Comparison of ENCODE assay signal across 16 cellular contexts in the genomic region with DNA sequence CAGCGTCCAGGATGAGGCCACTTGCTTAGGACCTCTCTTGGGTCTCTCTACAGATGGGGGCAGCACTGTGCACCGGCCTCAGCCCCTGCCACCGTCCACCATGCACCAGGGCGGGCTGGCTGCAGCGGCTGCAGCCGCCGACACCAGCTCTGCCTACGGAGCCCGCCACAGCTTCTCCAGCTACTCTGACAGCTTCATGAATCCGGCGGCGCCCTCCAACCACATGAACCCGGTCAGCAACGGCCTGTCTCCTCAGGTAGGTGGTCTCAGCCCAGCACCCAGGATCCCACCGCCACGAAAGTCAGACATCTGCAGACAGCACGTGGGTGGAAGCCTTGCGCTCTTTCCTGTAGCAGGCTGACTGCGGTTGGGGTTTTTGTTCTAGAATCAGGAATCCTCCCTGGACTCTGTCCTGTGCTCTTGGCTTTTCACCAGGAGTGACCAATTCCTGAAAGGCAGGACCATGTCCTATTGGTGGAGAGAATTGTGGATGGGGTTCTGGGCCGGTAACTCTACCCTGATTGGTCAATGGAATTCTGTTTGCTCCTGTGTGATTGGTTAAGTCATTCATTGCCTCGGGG.
DNase-seq lines count a peak whose midpoint lies in the region; ATAC-seq, FAIRE-seq and TF ChIP-seq lines count a peak whose summit lies in the region.
"Had no signal": no experiment of that assay in that cellular context is flagged by ENCODE, and none has a peak within 500 bp of the region (broad histone marks: within the 10 kb centered on the region; RNA-seq: fewer than 3 reads in every experiment).

No MANE protein-coding gene starts in this region.

- no TSS peak for BruUV-seq in endothelial cell of umbilical vein (replicated peaks; lab: Mats Ljungman, UMichigan)

- POLR2A ChIA-PET in endothelial cell of umbilical vein (lab: Charles Lee), result no interaction called here
- POLR2A ChIA-PET in naive thymus-derived CD4-positive, alpha-beta T cell (lab: Charles Lee), result no interaction called here

- H2AFZ ChIP-seq in endothelial cell of umbilical vein (ENCODE audit: low read depth, low read length), result no peak overlapping the region

- H3K4me3 Mint-ChIP-seq in mesothelial cell of epicardium, result peak overlapping the region; percentile 36
- peak overlapping the region in 1 of 10 donors; percentile 24 for H3K4me3 Mint-ChIP-seq in naive thymus-derived CD4-positive, alpha-beta T cell
- no peak overlapping the region for H3K4me3 Mint-ChIP-seq in activated T-helper 1 cell treated with anti-CD3 and anti-CD28 coated beads, Interleukin-12 subunit alpha, Interleukin-12 subunit beta, Interleukin-2, Interleukin-4 antibody, amounts not matched to agents 30 ng/mL and 10 ng/mL and 1 ng/mL, durations not matched to agents 14 hours and 24 hours and 36 hours
- H3K4me3 Mint-ChIP-seq: activated naive CD8-positive, alpha-beta T cell treated with anti-CD3 and anti-CD28 coated beads, Interleukin-2, amount 10 ng/mL, durations not matched to agents 7 days and 5 days had no signal

- H3K4me1 Mint-ChIP-seq in mesothelial cell of epicardium, result peaks cover 15% of the 10 kb centered on the region
- peaks cover 0 to 3% (median 0%) of the 10 kb centered on the region in 7 donors for H3K4me1 Mint-ChIP-seq in naive thymus-derived CD4-positive, alpha-beta T cell
- no peaks in the 10 kb centered on the region for H3K4me1 Mint-ChIP-seq in activated T-helper 1 cell treated with anti-CD3 and anti-CD28 coated beads, Interleukin-12 subunit alpha, Interleukin-12 subunit beta, Interleukin-2, Interleukin-4 antibody, amounts not matched to agents 30 ng/mL and 10 ng/mL and 1 ng/mL, durations not matched to agents 14 hours and 24 hours and 36 hours (ENCODE audit: low read depth)

- CTCF ChIA-PET in endothelial cell of umbilical vein (lab: Charles Lee), result no interaction called here
- CTCF ChIA-PET in naive thymus-derived CD4-positive, alpha-beta T cell (lab: Charles Lee), result no interaction called here

- no peaks in the 10 kb centered on the region for H3K9me1 ChIP-seq in endothelial cell of umbilical vein (replicated peaks; ENCODE audit: control insufficient read depth, extremely low read depth, insufficient read depth, low read length)

- H3K4me3 ChIP-seq in MG63 (no peak overlapping the region), endothelial cell of umbilical vein (replicated peaks in 1 of 3; ENCODE audit: insufficient read depth in 1 of 3, low read depth in 1 of 3, low read length in 3 of 3) (no peak overlapping the region), gastroesophageal sphincter (no peak overlapping the region)
- H3K4me3 ChIP-seq in naive thymus-derived CD4-positive, alpha-beta T cell (ENCODE audit: low read length), result no peak overlapping the region
- H3K4me3 ChIP-seq: esophagus squamous epithelium, HAP-1, SJSA1 had no signal

- 27% methylated on average over 9 of the region's 21 CpGs; no CpG with 5 or more reads in 1 of the 2 donors for WGBS in gastroesophageal sphincter (ENCODE audit: low coverage in 1 of 2), 2 donors

- H3K27ac Mint-ChIP-seq in mesothelial cell of epicardium, result no peak overlapping the region
- H3K27ac Mint-ChIP-seq in naive thymus-derived CD4-positive, alpha-beta T cell, result no peak overlapping the region
- no peak overlapping the region for H3K27ac Mint-ChIP-seq in activated T-helper 1 cell treated with anti-CD3 and anti-CD28 coated beads, Interleukin-12 subunit alpha, Interleukin-12 subunit beta, Interleukin-2, Interleukin-4 antibody, amounts not matched to agents 30 ng/mL and 10 ng/mL and 1 ng/mL, durations not matched to agents 14 hours and 24 hours and 36 hours
- H3K27ac Mint-ChIP-seq: activated naive CD8-positive, alpha-beta T cell treated with anti-CD3 and anti-CD28 coated beads, Interleukin-2, amount 10 ng/mL, durations not matched to agents 7 days and 5 days had no signal

- H3K36me3 Mint-ChIP-seq in mesothelial cell of epicardium, result no peaks in the 10 kb centered on the region
- H3K36me3 Mint-ChIP-seq in naive thymus-derived CD4-positive, alpha-beta T cell, result no peaks in the 10 kb centered on the region
- H3K36me3 Mint-ChIP-seq in activated T-helper 1 cell treated with anti-CD3 and anti-CD28 coated beads, Interleukin-12 subunit alpha, Interleukin-12 subunit beta, Interleukin-2, Interleukin-4 antibody, amounts not matched to agents 30 ng/mL and 10 ng/mL and 1 ng/mL, durations not matched to agents 14 hours and 24 hours and 36 hours (ENCODE audit: low read depth), result no peaks in the 10 kb centered on the region
- H3K36me3 Mint-ChIP-seq: activated naive CD8-positive, alpha-beta T cell treated with anti-CD3 and anti-CD28 coated beads, Interleukin-2, amount 10 ng/mL, durations not matched to agents 7 days and 5 days had no signal

- ATAC-seq in gastroesophageal sphincter, result no peak
- ATAC-seq in naive thymus-derived CD4-positive, alpha-beta T cell, result no peak

- FAIRE-seq in endothelial cell of umbilical vein (lab: Jason Lieb, UNC), result no peak
- FAIRE-seq: kidney had no signal

- H3K9me3 ChIP-seq in MG63 (no peaks in the 10 kb centered on the region), endothelial cell of umbilical vein (replicated peaks; ENCODE audit: control insufficient read depth, insufficient read depth, low read length) (no peaks in the 10 kb centered on the region), gastroesophageal sphincter (no peaks in the 10 kb centered on the region)
- no peaks in the 10 kb centered on the region for H3K9me3 ChIP-seq in naive thymus-derived CD4-positive, alpha-beta T cell (ENCODE audit: control insufficient read depth in 2 of 3, low read length in 3 of 3)
- H3K9me3 ChIP-seq: esophagus squamous epithelium, HAP-1, SJSA1 had no signal

- dilution Hi-C loops in endothelial cell of umbilical vein (cut with MboI; ENCODE audit: extremely low pct_ligation_motif_present, low sequenced_read_pairs), result no loop called here

- H3K36me3 ChIP-seq in MG63 (no peaks in the 10 kb centered on the region), endothelial cell of umbilical vein (ENCODE audit: control insufficient read depth in 2 of 2, extremely low read depth in 1 of 2, insufficient read depth in 2 of 2, low read length in 2 of 2) (no peaks in the 10 kb centered on the region), gastroesophageal sphincter (no peaks in the 10 kb centered on the region)
- H3K36me3 ChIP-seq in naive thymus-derived CD4-positive, alpha-beta T cell (ENCODE audit: control insufficient read depth in 2 of 3, insufficient read depth in 3 of 3, low read length in 3 of 3), result no peaks in the 10 kb centered on the region
- H3K36me3 ChIP-seq: esophagus squamous epithelium, HAP-1, SJSA1 had no signal

- DNase-seq in Daoy (ENCODE audit: low read depth) (peak; percentile 74), MG63 (peak; percentile 33), endothelial cell of umbilical vein (ENCODE audit: low read depth, low spot score) (no peak), mesothelial cell of epicardium (ENCODE audit: low spot score in 2 of 2, unreplicated experiment in 2 of 2) (no peak), epidermal melanocyte (ENCODE audit: insufficient read length, low spot score) (no peak)
- no peak for DNase-seq in naive thymus-derived CD4-positive, alpha-beta T cell
- DNase-seq in activated T-helper 1 cell treated with anti-CD3 and anti-CD28 coated beads, Interleukin-12 subunit alpha, Interleukin-12 subunit beta, Interleukin-2, Interleukin-4 antibody, amounts not matched to agents 30 ng/mL and 10 ng/mL and 1 ng/mL, durations not matched to agents 14 hours and 24 hours and 36 hours (ENCODE audit: low spot score), result no peak
- DNase-seq: activated CD8-positive, alpha-beta memory T cell treated with anti-CD3 and anti-CD28 coated beads, Interleukin-2, amount 50 U/mL, for 4 hours; activated naive CD8-positive, alpha-beta T cell treated with anti-CD3 and anti-CD28 coated beads, Interleukin-2, amount 10 ng/mL, durations not matched to agents 7 days and 5 days; C1 segment of cervical spinal cord; esophagus squamous epithelium; kidney; NCI-H1417 treated with DMSO at 0.1 percent for 48 hours had no signal

- H3K4me2 ChIP-seq in endothelial cell of umbilical vein (ENCODE audit: insufficient read depth, low read length), result no peak overlapping the region

- H3K27me3 Mint-ChIP-seq in mesothelial cell of epicardium (ENCODE audit: low read depth), result peaks cover 52% of the 10 kb centered on the region
- H3K27me3 Mint-ChIP-seq in naive thymus-derived CD4-positive, alpha-beta T cell, result peaks cover 19 to 42% (median 33%) of the 10 kb centered on the region in 5 donors
- peaks cover 7% of the 10 kb centered on the region for H3K27me3 Mint-ChIP-seq in activated T-helper 1 cell treated with anti-CD3 and anti-CD28 coated beads, Interleukin-12 subunit alpha, Interleukin-12 subunit beta, Interleukin-2, Interleukin-4 antibody, amounts not matched to agents 30 ng/mL and 10 ng/mL and 1 ng/mL, durations not matched to agents 14 hours and 24 hours and 36 hours (ENCODE audit: insufficient read depth)

- intact Hi-C loops in endothelial cell of umbilical vein (cut with micrococcal nuclease), result no loop called here
- intact Hi-C loops in naive thymus-derived CD4-positive, alpha-beta T cell (cut with micrococcal nuclease), result no loop called here
- intact Hi-C loops in activated T-helper 1 cell treated with anti-CD3 and anti-CD28 coated beads, Interleukin-12 subunit alpha, Interleukin-12 subunit beta, Interleukin-2, Interleukin-4 antibody, amounts not matched to agents 30 ng/mL and 10 ng/mL and 1 ng/mL, durations not matched to agents 14 hours and 24 hours and 36 hours (cut with micrococcal nuclease), result no loop called here

- no peaks in the 10 kb centered on the region for H3K9me3 Mint-ChIP-seq in mesothelial cell of epicardium
- peaks cover 0 to 2% (median 0%) of the 10 kb centered on the region in 11 donors for H3K9me3 Mint-ChIP-seq in naive thymus-derived CD4-positive, alpha-beta T cell
- H3K9me3 Mint-ChIP-seq in activated T-helper 1 cell treated with anti-CD3 and anti-CD28 coated beads, Interleukin-12 subunit alpha, Interleukin-12 subunit beta, Interleukin-2, Interleukin-4 antibody, amounts not matched to agents 30 ng/mL and 10 ng/mL and 1 ng/mL, durations not matched to agents 14 hours and 24 hours and 36 hours, result no peaks in the 10 kb centered on the region
- H3K9me3 Mint-ChIP-seq: activated naive CD8-positive, alpha-beta T cell treated with anti-CD3 and anti-CD28 coated beads, Interleukin-2, amount 10 ng/mL, durations not matched to agents 7 days and 5 days had no signal

- H3K9ac ChIP-seq in endothelial cell of umbilical vein (replicated peaks; ENCODE audit: extremely low read depth, insufficient read depth, low read length), result no peak overlapping the region

- no peaks in the 10 kb centered on the region for H3K79me2 ChIP-seq in endothelial cell of umbilical vein (ENCODE audit: control insufficient read depth, insufficient read depth, low read length)

- no peak for TF ChIP-seq EP300 in gastroesophageal sphincter (IDR thresholded peaks at IDR 0.05)

- H4K20me1 ChIP-seq in endothelial cell of umbilical vein (replicated peaks; ENCODE audit: control insufficient read depth, extremely low read depth, insufficient read depth, low read length), result no peaks in the 10 kb centered on the region

- TF ChIP-seq POLR2A in endothelial cell of umbilical vein (IDR thresholded peaks at IDR 0.05; ENCODE audit: low read depth, low read length) (no peak), gastroesophageal sphincter (IDR thresholded peaks at IDR 0.05) (no peak)

- H3K4me1 ChIP-seq in endothelial cell of umbilical vein (ENCODE audit: control insufficient read depth, extremely low read depth, insufficient read depth, low read length) (no peaks in the 10 kb centered on the region), gastroesophageal sphincter (no peaks in the 10 kb centered on the region)
- no peaks in the 10 kb centered on the region for H3K4me1 ChIP-seq in naive thymus-derived CD4-positive, alpha-beta T cell (ENCODE audit: control insufficient read depth in 2 of 2, insufficient read depth in 2 of 2, low read length in 2 of 2)
- H3K4me1 ChIP-seq: esophagus squamous epithelium, HAP-1, SJSA1 had no signal

- no peak overlapping the region for H3K27ac ChIP-seq in endothelial cell of umbilical vein (ENCODE audit: insufficient read depth, low read depth, low read length)
- no peak overlapping the region for H3K27ac ChIP-seq in gastroesophageal sphincter
- no peak overlapping the region for H3K27ac ChIP-seq in naive thymus-derived CD4-positive, alpha-beta T cell (ENCODE audit: low read depth, low read length)
- H3K27ac ChIP-seq: esophagus squamous epithelium, SJSA1 had no signal

- TF ChIP-seq CTCF in endothelial cell of umbilical vein (IDR thresholded peaks at IDR 0.05; ENCODE audit: extremely low read depth in 1 of 2, insufficient read depth in 1 of 2, low read depth in 1 of 2, low read length in 2 of 2), result no peak
- TF ChIP-seq CTCF in mesothelial cell of epicardium (IDR thresholded peaks at IDR 0.05; ENCODE audit: unreplicated experiment), result no peak
- TF ChIP-seq CTCF in gastroesophageal sphincter (IDR thresholded peaks at IDR 0.05), result no peak

- H3K27me3 ChIP-seq in MG63, result peaks cover 3% of the 10 kb centered on the region; the same call in 1 of the 2 replicates
- no peaks in the 10 kb centered on the region for H3K27me3 ChIP-seq in endothelial cell of umbilical vein (ENCODE audit: control insufficient read depth in 2 of 2, insufficient read depth in 2 of 2, low read length in 2 of 2)
- H3K27me3 ChIP-seq in gastroesophageal sphincter, result peaks cover 96% of the 10 kb centered on the region
- H3K27me3 ChIP-seq in naive thymus-derived CD4-positive, alpha-beta T cell (ENCODE audit: control insufficient read depth in 2 of 2, insufficient read depth in 2 of 2, low read length in 2 of 2), result no peaks in the 10 kb centered on the region

Comparison
In these comparisons a context has a peak if more than half of its experiments do, and no peak if none do; other contexts are left out.
1. DNase-seq: peak in Daoy (single experiment) and MG63 (single experiment); none in endothelial cell of umbilical vein (single experiment), mesothelial cell of epicardium (0 of 2), epidermal melanocyte (single experiment), naive thymus-derived CD4-positive, alpha-beta T cell (0 of 9) and activated T-helper 1 cell treated with anti-CD3 and anti-CD28 coated beads, Interleukin-12 subunit alpha, Interleukin-12 subunit beta, Interleukin-2, Interleukin-4 antibody, amounts not matched to agents 30 ng/mL and 10 ng/mL and 1 ng/mL, durations not matched to agents 14 hours and 24 hours and 36 hours (single experiment).